ENCODE assay signal across 1 cellular context in the genomic region with DNA sequence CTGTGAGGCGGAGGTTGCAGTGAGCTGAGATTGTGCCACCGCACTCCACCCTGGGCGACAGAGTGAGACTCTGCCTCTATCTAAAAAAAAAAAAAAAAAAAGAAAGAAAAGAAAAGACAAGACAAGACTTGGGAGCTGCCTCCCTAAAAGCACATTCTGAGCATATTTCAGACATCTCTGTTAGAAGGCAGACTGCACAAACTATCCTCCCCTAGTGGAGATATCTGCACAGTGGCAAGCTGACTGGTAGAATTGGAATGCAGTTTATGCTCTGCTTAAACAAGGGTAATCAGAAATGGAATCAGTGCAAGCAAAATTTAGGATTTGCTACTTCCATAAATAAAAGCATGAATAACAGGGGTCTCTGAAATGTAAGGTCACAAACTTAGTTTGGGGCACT.
TF ChIP-seq lines count a peak whose summit lies in the region.

No MANE protein-coding gene starts in this region.

TF ChIP-seq in WTC11, 78 proteins besides CTCF, POLR2A, EP300 and RAD21 (continued from another document):
- TF ChIP-seq ELF4 (CRISPR knock-in tag; IDR thresholded peaks at IDR 0.05; ENCODE audit: low read depth) (no peak), OVOL2 (CRISPR knock-in tag; IDR thresholded peaks at IDR 0.05; ENCODE audit: borderline replicate concordance) (no peak), ZNF263 (CRISPR knock-in tag; IDR thresholded peaks at IDR 0.05; ENCODE audit: low read depth) (no peak), NFYB (CRISPR knock-in tag; conservative IDR thresholded peaks at IDR 0.05; ENCODE audit: low read depth) (no peak), GTF2I (CRISPR knock-in tag; conservative IDR thresholded peaks at IDR 0.05) (no peak), ZNF671 (CRISPR knock-in tag; IDR thresholded peaks at IDR 0.05) (no peak), NR2C2 (CRISPR knock-in tag; IDR thresholded peaks at IDR 0.05) (no peak), RELA (CRISPR knock-in tag; IDR thresholded peaks at IDR 0.05; ENCODE audit: borderline replicate concordance) (no peak)
